In genomic region chr11:92838655-92839334, GRCh38 we compare ENCODE assay signal across 17 cellular contexts.
DNase-seq lines count a peak whose midpoint lies in the region; ATAC-seq and TF ChIP-seq lines count a peak whose summit lies in the region.
"Had no signal": no experiment of that assay in that cellular context is flagged by ENCODE, and none has a peak within 500 bp of the region (broad histone marks: within the 10 kb centered on the region; RNA-seq: fewer than 3 reads in every experiment).

No MANE protein-coding gene starts in this region.

- H3K36me3 ChIP-seq in fibroblast of lung (ENCODE audit: control insufficient read depth, insufficient read depth, low read length), result no peaks in the 10 kb centered on the region
- H3K36me3 ChIP-seq in effector memory CD4-positive, alpha-beta T cell (ENCODE audit: control insufficient read depth, insufficient read depth, low read length), result no peaks in the 10 kb centered on the region

- H4K20me1 ChIP-seq in fibroblast of lung (ENCODE audit: control insufficient read depth, extremely low read depth, insufficient read depth, low read length), result no peaks in the 10 kb centered on the region

- peak; percentile 6 for DNase-seq in NCI-H1694 treated with DMSO at 0.1 percent for 48 hours (lab: John Stamatoyannopoulos, UW)
- no peak for DNase-seq in NCI-H1694 (lab: John Stamatoyannopoulos, UW)
- peak; percentile 11 for DNase-seq in NCI-H2196 treated with DMSO at 0.1 percent for 48 hours (lab: John Stamatoyannopoulos, UW; ENCODE audit: unreplicated experiment)
- peak; percentile 27 to 38 for DNase-seq in fibroblast of lung (ENCODE audit: low read depth in 2 of 2)
- DNase-seq in stimulated activated CD8-positive, alpha-beta memory T cell treated with anti-CD3 and anti-CD28 coated beads, Interleukin-4, amount 100 ng/mL, for 48 hours, result no peak
- no peak for DNase-seq in effector memory CD4-positive, alpha-beta T cell
- DNase-seq in midbrain (lab: John Stamatoyannopoulos, UW), result no peak
- DNase-seq: activated CD4-positive, alpha-beta T cell treated with anti-CD3 and anti-CD28 coated beads for 1 hour; activated naive CD8-positive, alpha-beta T cell treated with anti-CD3 and anti-CD28 coated beads for 36 hours; caudate nucleus; left cardiac atrium; NCI-H1436; PC-3; T-cell had no signal

- no peak overlapping the region for H3K4me2 ChIP-seq in fibroblast of lung (ENCODE audit: extremely low read depth, insufficient read depth, low read length)
- H3K4me2 ChIP-seq: A549 had no signal

- TF ChIP-seq CTCF in fibroblast of lung (conservative IDR thresholded peaks at IDR 0.05 in 1 of 2, IDR thresholded peaks at IDR 0.05 in 1 of 2; ENCODE audit: low read depth in 1 of 2, low read length in 2 of 2), result no peak

- H3K27ac ChIP-seq in fibroblast of lung (ENCODE audit: insufficient read depth, low read length), result no peak overlapping the region
- no peak overlapping the region for H3K27ac ChIP-seq in effector memory CD4-positive, alpha-beta T cell (ENCODE audit: insufficient read depth, low read length, poor library complexity, severe bottlenecking)
- H3K27ac ChIP-seq: A549 had no signal

- H3K79me2 ChIP-seq in fibroblast of lung (ENCODE audit: control insufficient read depth, insufficient read depth, low read length), result no peaks in the 10 kb centered on the region

- H3K27me3 ChIP-seq in fibroblast of lung (ENCODE audit: control insufficient read depth, insufficient read depth, low read length), result no peaks in the 10 kb centered on the region
- no peaks in the 10 kb centered on the region for H3K27me3 ChIP-seq in effector memory CD4-positive, alpha-beta T cell (replicated peaks; ENCODE audit: control insufficient read depth, insufficient read depth, low read length, poor library complexity, severe bottlenecking)

- no peaks in the 10 kb centered on the region for H3K4me1 ChIP-seq in fibroblast of lung (ENCODE audit: control insufficient read depth, extremely low read depth, insufficient read depth, low read length)
- H3K4me1 ChIP-seq in effector memory CD4-positive, alpha-beta T cell (ENCODE audit: control insufficient read depth, insufficient read depth, low read length, poor library complexity, severe bottlenecking), result no peaks in the 10 kb centered on the region
- H3K4me1 ChIP-seq: A549 had no signal

- ATAC-seq in HG02610 (IDR thresholded peaks at IDR 0.05; ENCODE audit: unreplicated experiment), result no peak
- ATAC-seq: A549, left cardiac atrium, PC-3, T-cell had no signal

- no peak overlapping the region for H2AFZ ChIP-seq in fibroblast of lung (ENCODE audit: low read length)

- no peak overlapping the region for H3K9ac ChIP-seq in fibroblast of lung (ENCODE audit: insufficient read depth, low read length)

- no peaks in the 10 kb centered on the region for H3K9me3 ChIP-seq in fibroblast of lung (ENCODE audit: control insufficient read depth, insufficient read depth, low read depth, low read length)
- no peaks in the 10 kb centered on the region for H3K9me3 ChIP-seq in effector memory CD4-positive, alpha-beta T cell (ENCODE audit: control insufficient read depth, low read length)
- H3K9me3 ChIP-seq: A549 had no signal

- no peak overlapping the region for H3K4me3 ChIP-seq in fibroblast of lung (replicated peaks in 1 of 4; ENCODE audit: control extremely low read depth in 1 of 4, insufficient read depth in 1 of 4, low read depth in 3 of 4, low read length in 4 of 4)
- H3K4me3 ChIP-seq in effector memory CD4-positive, alpha-beta T cell (ENCODE audit: insufficient read depth, low read depth, low read length, poor library complexity, severe bottlenecking), result no peak overlapping the region
- H3K4me3 ChIP-seq: A549, skin epidermis had no signal

Comparison
In these comparisons a context has a peak if more than half of its experiments do, and no peak if none do; other contexts are left out.
1. DNase-seq: peak in NCI-H1694 treated with DMSO at 0.1 percent for 48 hours (single experiment), NCI-H2196 treated with DMSO at 0.1 percent for 48 hours (single experiment) and fibroblast of lung (2 of 2); none in NCI-H1694 (single experiment), stimulated activated CD8-positive, alpha-beta memory T cell treated with anti-CD3 and anti-CD28 coated beads, Interleukin-4, amount 100 ng/mL, for 48 hours (single experiment), effector memory CD4-positive, alpha-beta T cell (0 of 3) and midbrain (single experiment).